ENCODE assay signal across 22 cellular contexts in the genomic region with DNA sequence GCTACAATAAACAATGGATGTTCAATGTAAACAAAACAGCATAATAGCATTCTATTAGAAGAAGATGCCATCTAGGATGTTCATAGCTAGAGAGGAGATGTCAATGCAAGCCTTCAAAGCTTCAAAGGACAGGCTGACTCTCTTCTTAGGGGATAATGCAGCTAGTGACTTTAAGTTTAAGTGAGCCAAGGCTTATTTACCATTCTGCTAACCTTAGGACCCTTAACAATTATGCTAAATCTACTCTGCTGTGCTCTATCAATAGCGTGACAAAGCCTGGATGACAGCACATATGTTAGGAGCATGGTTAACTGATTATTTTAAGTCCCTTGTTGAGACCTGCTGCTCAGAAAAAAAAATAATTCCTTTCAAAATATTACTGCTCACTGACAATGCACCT.
DNase-seq lines count a peak whose midpoint lies in the region; ATAC-seq, FAIRE-seq and TF ChIP-seq lines count a peak whose summit lies in the region.
"Had no signal": no experiment of that assay in that cellular context is flagged by ENCODE, and none has a peak within 500 bp of the region (broad histone marks: within the 10 kb centered on the region; RNA-seq: fewer than 3 reads in every experiment).

No MANE protein-coding gene starts in this region.

- H3K4me2 ChIP-seq in H1 (ENCODE audit: insufficient read depth in 1 of 2, low read depth in 2 of 2, low read length in 2 of 2) = no peak overlapping the region
- H3K4me2 ChIP-seq: A549; BLaER1 treated with 17β-estradiol and CSF1 and Interleukin-3, amounts not matched to agents 10 nM and 100 nM had no signal

- TF ChIP-seq POLR2A in H1 (IDR thresholded peaks at IDR 0.05; ENCODE audit: control extremely low read depth in 1 of 2, low read depth in 2 of 2, low read length in 2 of 2) = no peak

- 64% methylated on average over 1 of the region's 1 CpG; no CpG with 5 or more reads in 1 of the 2 experiments for WGBS in H1 (ENCODE audit: extremely low coverage in 1 of 2, insufficient coverage in 1 of 2, insufficient read length in 1 of 2, insufficient replicate concordance in 2 of 2, low coverage in 1 of 2, low lambda C conversion rate in 2 of 2, missing lambda C conversion rate in 1 of 2), 2 experiments

- FAIRE-seq in H1 (lab: Jason Lieb, UNC) = peak; percentile 50
- FAIRE-seq: A549, D721Med, GM12878, GM12892, GM18507 had no signal

- H3K27me3 ChIP-seq in H1 (replicated peaks in 1 of 4; ENCODE audit: control insufficient read depth in 3 of 4, extremely low read depth in 1 of 4, insufficient read depth in 3 of 4, low read length in 3 of 4) (no peaks in the 10 kb centered on the region), neutrophil (no peaks in the 10 kb centered on the region)
- H3K27me3 ChIP-seq: BLaER1 treated with 17β-estradiol and CSF1 and Interleukin-3, amounts not matched to agents 10 nM and 100 nM had no signal

- H3K4ac ChIP-seq in H1 (replicated peaks; ENCODE audit: insufficient read length, low read depth, low read length) = no peak overlapping the region

- no peak overlapping the region for H3K9ac ChIP-seq in H1 (replicated peaks in 1 of 4; ENCODE audit: extremely low read depth in 1 of 4, low read depth in 3 of 4, low read length in 3 of 4)
- H3K9ac ChIP-seq: BLaER1 treated with 17β-estradiol and CSF1 and Interleukin-3, amounts not matched to agents 10 nM and 100 nM had no signal

- no peak overlapping the region for H3K23ac ChIP-seq in H1 (ENCODE audit: insufficient read length)

- H3K4me1 ChIP-seq in H1 (replicated peaks in 1 of 4; ENCODE audit: control insufficient read depth in 3 of 4, insufficient read depth in 4 of 4, low read length in 3 of 4) = no peaks in the 10 kb centered on the region
- H3K4me1 ChIP-seq in neutrophil (ENCODE audit: control insufficient read depth in 1 of 2, insufficient read depth in 1 of 2, low read depth in 1 of 2, low read length in 1 of 2) = peaks cover 0 to 9% of the 10 kb centered on the region in 2 experiments
- H3K4me1 ChIP-seq: A549; BLaER1 treated with 17β-estradiol and CSF1 and Interleukin-3, amounts not matched to agents 10 nM and 100 nM; Caco-2 had no signal

- H3K4me3 ChIP-seq in H1 (ENCODE audit: extremely low read depth in 1 of 4, insufficient read depth in 2 of 4, low read depth in 3 of 4, low read length in 4 of 4) (no peak overlapping the region), neutrophil (ENCODE audit: low read depth in 1 of 2, low read length in 1 of 2) (no peak overlapping the region)
- H3K4me3 ChIP-seq: A549; BLaER1 treated with 17β-estradiol and CSF1 and Interleukin-3, amounts not matched to agents 10 nM and 100 nM; GM12878 had no signal

- H3K27ac ChIP-seq in H1 (ENCODE audit: low read depth, low read length) (no peak overlapping the region), neutrophil (peak overlapping the region; percentile 59)
- H3K27ac ChIP-seq: 22Rv1; A549; BLaER1 treated with 17β-estradiol and CSF1 and Interleukin-3, amounts not matched to agents 10 nM and 100 nM; C4-2B had no signal

- H3K18ac ChIP-seq in H1 (ENCODE audit: extremely low read depth, low read length) = no peak overlapping the region

- peaks cover 11% of the 10 kb centered on the region for H3K4me1 Mint-ChIP-seq in activated naive CD4-positive, alpha-beta T cell treated with anti-CD3 and anti-CD28 coated beads, Interleukin-2, amount 10 ng/mL, durations not matched to agents 7 days and 5 days
- H3K4me1 Mint-ChIP-seq: B cell had no signal

- no peak overlapping the region for H3K56ac ChIP-seq in H1 (replicated peaks; ENCODE audit: insufficient read length, low read depth, low read length)

- H3K36me3 Mint-ChIP-seq in activated naive CD4-positive, alpha-beta T cell treated with anti-CD3 and anti-CD28 coated beads, Interleukin-2, amount 50 U/mL, for 72 hours = peaks cover 0 to 5% of the 10 kb centered on the region in 2 donors
- no peaks in the 10 kb centered on the region for H3K36me3 Mint-ChIP-seq in activated naive CD4-positive, alpha-beta T cell treated with anti-CD3 and anti-CD28 coated beads, Interleukin-2, amount 10 ng/mL, durations not matched to agents 7 days and 5 days

- H2AK5ac ChIP-seq in H1 (ENCODE audit: low read depth, low read length) = no peak overlapping the region

- H4K91ac ChIP-seq in H1 (replicated peaks; ENCODE audit: insufficient read length, low read length) = no peak overlapping the region

- H3K14ac ChIP-seq in H1 (ENCODE audit: insufficient read length) = no peak overlapping the region

- peaks cover 0 to 4% (median 0%) of the 10 kb centered on the region in 4 experiments; a peak in 1 of 8 replicates for H3K36me3 ChIP-seq in H1 (ENCODE audit: control insufficient read depth in 2 of 4, insufficient read depth in 4 of 4, low read length in 3 of 4)
- H3K36me3 ChIP-seq in neutrophil = no peaks in the 10 kb centered on the region
- H3K36me3 ChIP-seq: BLaER1 treated with 17β-estradiol and CSF1 and Interleukin-3, amounts not matched to agents 10 nM and 100 nM had no signal

- CTCF ChIA-PET in activated naive CD4-positive, alpha-beta T cell treated with anti-CD3 and anti-CD28 coated beads, Interleukin-2, amount 10 ng/mL, durations not matched to agents 7 days and 5 days (lab: Charles Lee) = no interaction called here
- CTCF ChIA-PET in H1 (lab: Charles Lee; ENCODE audit: partially characterized antibody) = no interaction called here

- H2BK12ac ChIP-seq in H1 (ENCODE audit: low read depth, low read length) = no peak overlapping the region

- no peak overlapping the region for H2BK15ac ChIP-seq in H1 (ENCODE audit: low read length)

- H3K4me3 Mint-ChIP-seq in activated naive CD4-positive, alpha-beta T cell treated with anti-CD3 and anti-CD28 coated beads, Interleukin-2, amount 10 ng/mL, durations not matched to agents 7 days and 5 days = no peak overlapping the region
- H3K4me3 Mint-ChIP-seq: B cell; CD4-positive, alpha-beta T cell; CD8-positive, alpha-beta T cell had no signal

- no peak overlapping the region for H4K8ac ChIP-seq in H1 (ENCODE audit: extremely low read depth, insufficient read depth, low read length)

- no peak for TF ChIP-seq EP300 in H1 (IDR thresholded peaks at IDR 0.05; ENCODE audit: borderline replicate concordance in 1 of 2, low read depth in 2 of 2, low read length in 2 of 2)

- no peak overlapping the region for H2BK20ac ChIP-seq in H1 (ENCODE audit: low read length)

- H3K27ac Mint-ChIP-seq in activated naive CD4-positive, alpha-beta T cell treated with anti-CD3 and anti-CD28 coated beads, Interleukin-2, amount 50 U/mL, for 72 hours = no peak overlapping the region
- H3K27ac Mint-ChIP-seq in activated naive CD4-positive, alpha-beta T cell treated with anti-CD3 and anti-CD28 coated beads, Interleukin-2, amount 10 ng/mL, durations not matched to agents 7 days and 5 days = no peak overlapping the region
- H3K27ac Mint-ChIP-seq: B cell; CD4-positive, alpha-beta T cell; CD8-positive, alpha-beta T cell had no signal

- H3K79me2 ChIP-seq in H1 (ENCODE audit: control insufficient read depth in 1 of 2, insufficient read depth in 2 of 2, low read length in 2 of 2) = no peaks in the 10 kb centered on the region

- peaks cover 4 to 5% of the 10 kb centered on the region in 2 experiments; a peak in 2 of 4 replicates for H3K9me3 ChIP-seq in H1 (ENCODE audit: insufficient read depth in 2 of 2, low read depth in 1 of 2, low read length in 1 of 2)
- no peaks in the 10 kb centered on the region for H3K9me3 ChIP-seq in neutrophil
- H3K9me3 ChIP-seq: A549, Caco-2 had no signal

- H3K9me3 Mint-ChIP-seq in activated naive CD4-positive, alpha-beta T cell treated with anti-CD3 and anti-CD28 coated beads, Interleukin-2, amount 50 U/mL, for 72 hours = peaks cover 4 to 26% of the 10 kb centered on the region in 2 donors
- peaks cover 15% of the 10 kb centered on the region for H3K9me3 Mint-ChIP-seq in activated naive CD4-positive, alpha-beta T cell treated with anti-CD3 and anti-CD28 coated beads, Interleukin-2, amount 10 ng/mL, durations not matched to agents 7 days and 5 days

- ATAC-seq in activated naive CD4-positive, alpha-beta T cell treated with anti-CD3 and anti-CD28 coated beads, Interleukin-2, amount 50 U/mL, for 72 hours = peak; percentile 29 to 63
- no peak for ATAC-seq in HG03571 (IDR thresholded peaks at IDR 0.05; ENCODE audit: unreplicated experiment)
- ATAC-seq: A549; CD8-positive, alpha-beta T cell; GM12878 had no signal

- TF ChIP-seq RAD21 in H1 (IDR thresholded peaks at IDR 0.05 in 1 of 2, conservative IDR thresholded peaks at IDR 0.05 in 1 of 2; ENCODE audit: low read depth in 2 of 2, low read length in 2 of 2) = no peak

- DNase-seq in activated naive CD4-positive, alpha-beta T cell treated with anti-CD3 and anti-CD28 coated beads, Interleukin-2, amount 50 U/mL, for 72 hours (ENCODE audit: low spot score in 2 of 2) = no peak
- no peak for DNase-seq in activated naive CD4-positive, alpha-beta T cell treated with anti-CD3 and anti-CD28 coated beads, Interleukin-2, amount 10 ng/mL, durations not matched to agents 7 days and 5 days
- DNase-seq in H1 (ENCODE audit: low read depth in 1 of 2, low spot score in 2 of 2) (no peak), EL (no peak)
- DNase-seq: AML-193; Caco-2; Calu3; CD4-positive, alpha-beta T cell; CD8-positive, alpha-beta T cell; DMS79 treated with DMSO at 0.1 percent for 48 hours; GDM1 had no signal

- H3K27me3 Mint-ChIP-seq in activated naive CD4-positive, alpha-beta T cell treated with anti-CD3 and anti-CD28 coated beads, Interleukin-2, amount 10 ng/mL, durations not matched to agents 7 days and 5 days = no peaks in the 10 kb centered on the region
- H3K27me3 Mint-ChIP-seq: B cell; CD4-positive, alpha-beta T cell had no signal

- TF ChIP-seq CTCF in H1 (IDR thresholded peaks at IDR 0.05; ENCODE audit: control extremely low read depth in 1 of 3, insufficient read depth in 1 of 3, low read depth in 1 of 3, low read length in 3 of 3) (no peak), neutrophil (IDR thresholded peaks at IDR 0.05) (no peak)

- no peaks in the 10 kb centered on the region for H3K23me2 ChIP-seq in H1 (ENCODE audit: low read depth, low read length)

- H2AFZ ChIP-seq in H1 (ENCODE audit: low read length) = no peak overlapping the region

- H2BK5ac ChIP-seq in H1 (ENCODE audit: low read depth, low read length) = no peak overlapping the region

- H2BK120ac ChIP-seq in H1 (replicated peaks; ENCODE audit: low read depth, low read length) = no peak overlapping the region

- POLR2A ChIA-PET in H1 (lab: Charles Lee; ENCODE audit: partially characterized antibody) = no interaction called here

- H3K79me1 ChIP-seq in H1 (ENCODE audit: low read depth, low read length) = no peaks in the 10 kb centered on the region

- H4K20me1 ChIP-seq in H1 (replicated peaks in 1 of 2; ENCODE audit: control insufficient read depth in 1 of 2, insufficient read depth in 2 of 2, low read length in 2 of 2) = peaks cover 0 to 1% of the 10 kb centered on the region in 2 experiments
- H4K20me1 ChIP-seq: BLaER1 treated with 17β-estradiol and CSF1 and Interleukin-3, amounts not matched to agents 10 nM and 100 nM had no signal

- no peak overlapping the region for H4K5ac ChIP-seq in H1 (ENCODE audit: insufficient read length, low read depth, low read length)
